In genomic region chr5:1246711-1247431, GRCh38 we compare ENCODE assay signal across 8 cellular contexts. TPM values are rescaled to one million over a fixed set of nuclear protein-coding genes. Genes with fewer than 3 reads are reported as not detected.
DNase-seq lines count a peak whose midpoint lies in the region; ATAC-seq and TF ChIP-seq lines count a peak whose summit lies in the region.

No MANE protein-coding gene starts in this region.

- no peak for TF ChIP-seq POLR2A in esophagus squamous epithelium (IDR thresholded peaks at IDR 0.05)

- H3K36me3 ChIP-seq in hepatocyte (replicated peaks; ENCODE audit: insufficient read depth, low read depth) (no peaks in the 10 kb centered on the region), esophagus squamous epithelium (no peaks in the 10 kb centered on the region)

- no peaks in the 10 kb centered on the region for H3K79me2 ChIP-seq in hepatocyte

- intact Hi-C loops in esophagus squamous epithelium (cut with DNase I) = no loop called here

- H3K4me1 ChIP-seq in hepatocyte (ENCODE audit: insufficient read depth) (peaks cover 4% of the 10 kb centered on the region), esophagus squamous epithelium (no peaks in the 10 kb centered on the region)

- H3K27me3 ChIP-seq in hepatocyte = no peaks in the 10 kb centered on the region
- peaks cover 0 to 75% (median 6%) of the 10 kb centered on the region in 4 donors for H3K27me3 ChIP-seq in esophagus squamous epithelium

- H3K9me3 ChIP-seq in hepatocyte (ENCODE audit: low read depth) = no peaks in the 10 kb centered on the region
- no peaks in the 10 kb centered on the region for H3K9me3 ChIP-seq in esophagus squamous epithelium

- H3K9me2 ChIP-seq in hepatocyte (replicated peaks; ENCODE audit: insufficient read depth) = no peaks in the 10 kb centered on the region

- H3K4me3 ChIP-seq in hepatocyte = no peak overlapping the region
- H3K4me3 ChIP-seq in esophagus squamous epithelium = no peak overlapping the region

- H4K20me1 ChIP-seq in hepatocyte (ENCODE audit: insufficient read depth, poor library complexity, severe bottlenecking) = no peaks in the 10 kb centered on the region

- ATAC-seq in GM18520 (IDR thresholded peaks at IDR 0.05; ENCODE audit: unreplicated experiment) = no peak

- TF ChIP-seq CTCF in GM20000 (IDR thresholded peaks at IDR 0.05; ENCODE audit: extremely low read depth, missing control alignments) (no peak), hepatocyte (IDR thresholded peaks at IDR 0.05; ENCODE audit: poor library complexity) (no peak), esophagus squamous epithelium (IDR thresholded peaks at IDR 0.05) (no peak)

- no peak overlapping the region for H3K27ac ChIP-seq in hepatocyte
- no peak overlapping the region for H3K27ac ChIP-seq in esophagus squamous epithelium

- no peak overlapping the region for H3K4me2 ChIP-seq in hepatocyte

- 31% methylated on average over 31 of the region's 43 CpGs for WGBS in hepatocyte (ENCODE audit: low lambda C conversion rate, missing lambda C conversion rate)
- WGBS in esophagus squamous epithelium, 2 donors = 7 to 8% methylated on average over 18 of the region's 43 CpGs

- no peak overlapping the region for H2AFZ ChIP-seq in hepatocyte

- DNase-seq in AG08395 (ENCODE audit: low spot score) (peak; percentile 11), GM20000 (ENCODE audit: low spot score) (peak; percentile 71), SW480 (ENCODE audit: low spot score) (peak; percentile 62), hepatocyte (ENCODE audit: low spot score) (peak; percentile 81), foreskin melanocyte (no peak), esophagus squamous epithelium (lab: John Stamatoyannopoulos, UW) (no peak), SKM-1 treated with dmso at 0.1 percent for 144 hours (lab: John Stamatoyannopoulos, UW; ENCODE audit: unreplicated experiment) (no peak)

RNA-seq across cellular contexts. Expression of gene SLC6A18, which starts 21.7 kb away (rescaled TPM):
- total RNA-seq in hepatocyte (not detected in 2 replicates), esophagus squamous epithelium (not detected)
- 0.35 TPM in 1 of 2 replicates, not detected in the other for polyA plus RNA-seq in hepatocyte

RNA-seq across cellular contexts. Expression of gene SLC6A19, which starts 45.5 kb away (rescaled TPM):
- total RNA-seq in hepatocyte = 5.2 and 6.7 TPM in 2 replicates
- polyA plus RNA-seq in hepatocyte = 4.8 and 5.8 TPM in 2 replicates
- total RNA-seq in esophagus squamous epithelium = not detected

RNA-seq across cellular contexts. Expression of gene TERT, which starts 48.0 kb away (rescaled TPM):
- not detected in 2 replicates for total RNA-seq in hepatocyte
- 0.08 TPM in 1 of 2 replicates, not detected in the other for polyA plus RNA-seq in hepatocyte
- 1 to 10 TPM in 1 of 4 donors, under 1 TPM in 2, not detected in 1; 0.19 to 9.5 (median 0.31) TPM for total RNA-seq in esophagus squamous epithelium

Comparison
In these comparisons a context has a peak if more than half of its experiments do, and no peak if none do; other contexts are left out.
1. DNase-seq: peak in AG08395 (single experiment), GM20000 (single experiment), SW480 (single experiment) and hepatocyte (single experiment); none in foreskin melanocyte (single experiment), esophagus squamous epithelium (single experiment) and SKM-1 treated with dmso at 0.1 percent for 144 hours (single experiment).